22 cellular contexts compared by ENCODE assay signal in genomic region chr2:46006634-46007033, GRCh38.
"Had no signal": no experiment of that assay in that cellular context is flagged by ENCODE, and none has a peak within 500 bp of the region (broad histone marks: within the 10 kb centered on the region; RNA-seq: fewer than 3 reads in every experiment).

No MANE protein-coding gene starts in this region.

- H3K4me3 Mint-ChIP-seq: IgD-negative memory B cell had no signal

- ATAC-seq: K562 had no signal

- H3K4me1 Mint-ChIP-seq: IgD-negative memory B cell had no signal

- H3K27ac ChIP-seq: HL-60, KMS-11, SJSA1, SK-N-MC had no signal

- H3K27me3 Mint-ChIP-seq: IgD-negative memory B cell had no signal

- H3K27ac Mint-ChIP-seq: IgD-negative memory B cell had no signal

- H3K9me3 ChIP-seq: SJSA1 had no signal

- H3K9me3 Mint-ChIP-seq: IgD-negative memory B cell had no signal

- DNase-seq: Kasumi-1, MM.1S, NCI-H1092 treated with DMSO at 0.1 percent for 48 hours, NCI-H1436, NCI-H187, NCI-H2029, NCI-H2081 treated with DMSO at 0.1 percent for 48 hours, NCI-H2171, NCI-H226, NCI-H446, NCI-H510A, NCI-H524 treated with DMSO at 0.1 percent for 48 hours, NCI-H748 treated with DMSO at 0.1 percent for 48 hours, Right ventricle myocardium superior, RPMI8226, SIG-M5 had no signal

- H3K4me3 ChIP-seq: K562, SJSA1, SK-N-MC had no signal

- H3K36me3 ChIP-seq: SJSA1 had no signal

- H3K27me3 ChIP-seq: SJSA1 had no signal
